In the genomic region with DNA sequence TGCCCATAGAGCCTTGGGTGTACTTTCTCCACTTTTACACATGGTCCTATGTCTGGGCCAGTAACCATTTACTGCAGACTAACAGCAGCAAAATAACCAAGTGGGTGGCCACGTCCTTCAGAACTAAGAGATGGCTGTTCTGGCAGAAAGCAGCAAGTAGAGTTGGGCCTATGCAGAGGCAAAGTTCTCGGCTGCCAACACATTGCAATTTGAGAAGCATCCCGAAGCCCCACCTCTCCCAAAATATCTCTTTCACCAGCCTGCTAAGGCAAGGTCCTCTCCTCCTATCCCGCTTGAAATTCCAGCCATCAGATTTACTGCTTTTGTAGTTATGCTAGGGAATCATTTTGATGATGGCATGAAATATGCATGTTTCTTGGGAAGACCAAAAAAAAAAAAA, we compare ENCODE assay signal across 1 cellular context.
TF ChIP-seq lines count a peak whose summit lies in the region.

No MANE protein-coding gene starts in this region.

TF ChIP-seq in SK-N-SH, 30 proteins besides CTCF, POLR2A, EP300 and RAD21 (continued from another document):
- TF ChIP-seq MXI1 (IDR thresholded peaks at IDR 0.05; ENCODE audit: low read depth, low read length): no peak
- no peak for TF ChIP-seq SIN3A (IDR thresholded peaks at IDR 0.05; ENCODE audit: borderline replicate concordance, low read depth, low read length)
- TF ChIP-seq GABPA (IDR thresholded peaks at IDR 0.05; ENCODE audit: low read depth): no peak
- TF ChIP-seq, protein P1, sequence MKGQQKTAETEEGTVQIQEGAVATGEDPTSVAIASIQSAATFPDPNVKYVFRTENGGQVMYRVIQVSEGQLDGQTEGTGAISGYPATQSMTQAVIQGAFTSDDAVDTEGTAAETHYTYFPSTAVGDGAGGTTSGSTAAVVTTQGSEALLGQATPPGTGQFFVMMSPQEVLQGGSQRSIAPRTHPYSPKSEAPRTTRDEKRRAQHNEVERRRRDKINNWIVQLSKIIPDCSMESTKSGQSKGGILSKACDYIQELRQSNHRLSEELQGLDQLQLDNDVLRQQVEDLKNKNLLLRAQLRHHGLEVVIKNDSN (IDR thresholded peaks at IDR 0.05; ENCODE audit: borderline replicate concordance, low read depth): no peak
- TF ChIP-seq SMC3 (IDR thresholded peaks at IDR 0.05; ENCODE audit: low read depth, low read length): no peak
- no peak for TF ChIP-seq NRF1 (IDR thresholded peaks at IDR 0.05; ENCODE audit: low read depth, low read length)
- TF ChIP-seq ELF1 (IDR thresholded peaks at IDR 0.05): no peak
- TF ChIP-seq, protein P2, sequence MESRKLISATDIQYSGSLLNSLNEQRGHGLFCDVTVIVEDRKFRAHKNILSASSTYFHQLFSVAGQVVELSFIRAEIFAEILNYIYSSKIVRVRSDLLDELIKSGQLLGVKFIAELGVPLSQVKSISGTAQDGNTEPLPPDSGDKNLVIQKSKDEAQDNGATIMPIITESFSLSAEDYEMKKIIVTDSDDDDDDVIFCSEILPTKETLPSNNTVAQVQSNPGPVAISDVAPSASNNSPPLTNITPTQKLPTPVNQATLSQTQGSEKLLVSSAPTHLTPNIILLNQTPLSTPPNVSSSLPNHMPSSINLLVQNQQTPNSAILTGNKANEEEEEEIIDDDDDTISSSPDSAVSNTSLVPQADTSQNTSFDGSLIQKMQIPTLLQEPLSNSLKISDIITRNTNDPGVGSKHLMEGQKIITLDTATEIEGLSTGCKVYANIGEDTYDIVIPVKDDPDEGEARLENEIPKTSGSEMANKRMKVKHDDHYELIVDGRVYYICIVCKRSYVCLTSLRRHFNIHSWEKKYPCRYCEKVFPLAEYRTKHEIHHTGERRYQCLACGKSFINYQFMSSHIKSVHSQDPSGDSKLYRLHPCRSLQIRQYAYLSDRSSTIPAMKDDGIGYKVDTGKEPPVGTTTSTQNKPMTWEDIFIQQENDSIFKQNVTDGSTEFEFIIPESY (IDR thresholded peaks at IDR 0.05; ENCODE audit: borderline replicate concordance, low read depth): no peak
- TF ChIP-seq EZH2phosphoT487 (IDR thresholded peaks at IDR 0.05; ENCODE audit: borderline replicate concordance, low read depth): no peak
- TF ChIP-seq CHD2 (IDR thresholded peaks at IDR 0.05; ENCODE audit: low read length, partially characterized antibody): no peak
